Comparison of ENCODE assay signal across 1 cellular context in the genomic region with DNA sequence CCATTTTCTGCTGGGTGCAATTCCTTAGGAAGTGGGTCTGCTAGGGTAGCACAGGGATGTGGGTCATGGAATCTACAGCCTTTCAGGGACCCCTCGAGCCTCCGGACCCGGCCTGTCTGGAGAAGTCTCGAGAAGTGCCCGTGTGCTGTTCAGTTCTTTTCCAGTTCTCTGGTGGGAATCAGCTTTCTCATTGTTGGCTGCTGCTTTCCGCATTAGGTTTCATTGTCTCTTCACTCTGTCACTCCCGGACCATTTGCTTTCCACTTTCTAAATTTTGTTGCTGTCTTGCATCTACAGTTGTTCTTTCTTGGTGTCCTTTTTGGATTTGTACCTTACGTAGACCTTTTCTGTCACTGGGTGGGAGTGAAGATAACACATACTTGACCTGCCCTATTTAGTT.
TF ChIP-seq lines count a peak whose summit lies in the region.

No MANE protein-coding gene starts in this region.

TF ChIP-seq in WTC11, 78 proteins besides CTCF, POLR2A, EP300 and RAD21 (continued from another document):
- TF ChIP-seq, protein P1, sequence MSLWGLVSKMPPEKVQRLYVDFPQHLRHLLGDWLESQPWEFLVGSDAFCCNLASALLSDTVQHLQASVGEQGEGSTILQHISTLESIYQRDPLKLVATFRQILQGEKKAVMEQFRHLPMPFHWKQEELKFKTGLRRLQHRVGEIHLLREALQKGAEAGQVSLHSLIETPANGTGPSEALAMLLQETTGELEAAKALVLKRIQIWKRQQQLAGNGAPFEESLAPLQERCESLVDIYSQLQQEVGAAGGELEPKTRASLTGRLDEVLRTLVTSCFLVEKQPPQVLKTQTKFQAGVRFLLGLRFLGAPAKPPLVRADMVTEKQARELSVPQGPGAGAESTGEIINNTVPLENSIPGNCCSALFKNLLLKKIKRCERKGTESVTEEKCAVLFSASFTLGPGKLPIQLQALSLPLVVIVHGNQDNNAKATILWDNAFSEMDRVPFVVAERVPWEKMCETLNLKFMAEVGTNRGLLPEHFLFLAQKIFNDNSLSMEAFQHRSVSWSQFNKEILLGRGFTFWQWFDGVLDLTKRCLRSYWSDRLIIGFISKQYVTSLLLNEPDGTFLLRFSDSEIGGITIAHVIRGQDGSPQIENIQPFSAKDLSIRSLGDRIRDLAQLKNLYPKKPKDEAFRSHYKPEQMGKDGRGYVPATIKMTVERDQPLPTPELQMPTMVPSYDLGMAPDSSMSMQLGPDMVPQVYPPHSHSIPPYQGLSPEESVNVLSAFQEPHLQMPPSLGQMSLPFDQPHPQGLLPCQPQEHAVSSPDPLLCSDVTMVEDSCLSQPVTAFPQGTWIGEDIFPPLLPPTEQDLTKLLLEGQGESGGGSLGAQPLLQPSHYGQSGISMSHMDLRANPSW (CRISPR knock-in tag; conservative IDR thresholded peaks at IDR 0.05; ENCODE audit: low read depth), result no peak
- no peak for TF ChIP-seq SP1 (CRISPR knock-in tag; conservative IDR thresholded peaks at IDR 0.05)
- TF ChIP-seq, protein P2, sequence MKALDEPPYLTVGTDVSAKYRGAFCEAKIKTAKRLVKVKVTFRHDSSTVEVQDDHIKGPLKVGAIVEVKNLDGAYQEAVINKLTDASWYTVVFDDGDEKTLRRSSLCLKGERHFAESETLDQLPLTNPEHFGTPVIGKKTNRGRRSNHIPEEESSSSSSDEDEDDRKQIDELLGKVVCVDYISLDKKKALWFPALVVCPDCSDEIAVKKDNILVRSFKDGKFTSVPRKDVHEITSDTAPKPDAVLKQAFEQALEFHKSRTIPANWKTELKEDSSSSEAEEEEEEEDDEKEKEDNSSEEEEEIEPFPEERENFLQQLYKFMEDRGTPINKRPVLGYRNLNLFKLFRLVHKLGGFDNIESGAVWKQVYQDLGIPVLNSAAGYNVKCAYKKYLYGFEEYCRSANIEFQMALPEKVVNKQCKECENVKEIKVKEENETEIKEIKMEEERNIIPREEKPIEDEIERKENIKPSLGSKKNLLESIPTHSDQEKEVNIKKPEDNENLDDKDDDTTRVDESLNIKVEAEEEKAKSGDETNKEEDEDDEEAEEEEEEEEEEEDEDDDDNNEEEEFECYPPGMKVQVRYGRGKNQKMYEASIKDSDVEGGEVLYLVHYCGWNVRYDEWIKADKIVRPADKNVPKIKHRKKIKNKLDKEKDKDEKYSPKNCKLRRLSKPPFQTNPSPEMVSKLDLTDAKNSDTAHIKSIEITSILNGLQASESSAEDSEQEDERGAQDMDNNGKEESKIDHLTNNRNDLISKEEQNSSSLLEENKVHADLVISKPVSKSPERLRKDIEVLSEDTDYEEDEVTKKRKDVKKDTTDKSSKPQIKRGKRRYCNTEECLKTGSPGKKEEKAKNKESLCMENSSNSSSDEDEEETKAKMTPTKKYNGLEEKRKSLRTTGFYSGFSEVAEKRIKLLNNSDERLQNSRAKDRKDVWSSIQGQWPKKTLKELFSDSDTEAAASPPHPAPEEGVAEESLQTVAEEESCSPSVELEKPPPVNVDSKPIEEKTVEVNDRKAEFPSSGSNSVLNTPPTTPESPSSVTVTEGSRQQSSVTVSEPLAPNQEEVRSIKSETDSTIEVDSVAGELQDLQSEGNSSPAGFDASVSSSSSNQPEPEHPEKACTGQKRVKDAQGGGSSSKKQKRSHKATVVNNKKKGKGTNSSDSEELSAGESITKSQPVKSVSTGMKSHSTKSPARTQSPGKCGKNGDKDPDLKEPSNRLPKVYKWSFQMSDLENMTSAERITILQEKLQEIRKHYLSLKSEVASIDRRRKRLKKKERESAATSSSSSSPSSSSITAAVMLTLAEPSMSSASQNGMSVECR (CRISPR knock-in tag; IDR thresholded peaks at IDR 0.05; ENCODE audit: borderline replicate concordance), result no peak
- no peak for TF ChIP-seq KAT7 (CRISPR knock-in tag; IDR thresholded peaks at IDR 0.05; ENCODE audit: borderline replicate concordance)
- TF ChIP-seq, protein P3, sequence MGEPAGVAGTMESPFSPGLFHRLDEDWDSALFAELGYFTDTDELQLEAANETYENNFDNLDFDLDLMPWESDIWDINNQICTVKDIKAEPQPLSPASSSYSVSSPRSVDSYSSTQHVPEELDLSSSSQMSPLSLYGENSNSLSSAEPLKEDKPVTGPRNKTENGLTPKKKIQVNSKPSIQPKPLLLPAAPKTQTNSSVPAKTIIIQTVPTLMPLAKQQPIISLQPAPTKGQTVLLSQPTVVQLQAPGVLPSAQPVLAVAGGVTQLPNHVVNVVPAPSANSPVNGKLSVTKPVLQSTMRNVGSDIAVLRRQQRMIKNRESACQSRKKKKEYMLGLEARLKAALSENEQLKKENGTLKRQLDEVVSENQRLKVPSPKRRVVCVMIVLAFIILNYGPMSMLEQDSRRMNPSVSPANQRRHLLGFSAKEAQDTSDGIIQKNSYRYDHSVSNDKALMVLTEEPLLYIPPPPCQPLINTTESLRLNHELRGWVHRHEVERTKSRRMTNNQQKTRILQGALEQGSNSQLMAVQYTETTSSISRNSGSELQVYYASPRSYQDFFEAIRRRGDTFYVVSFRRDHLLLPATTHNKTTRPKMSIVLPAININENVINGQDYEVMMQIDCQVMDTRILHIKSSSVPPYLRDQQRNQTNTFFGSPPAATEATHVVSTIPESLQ (CRISPR knock-in tag; IDR thresholded peaks at IDR 0.05), result no peak
- no peak for TF ChIP-seq JAZF1 (CRISPR knock-in tag; IDR thresholded peaks at IDR 0.05)
- TF ChIP-seq, protein P4, sequence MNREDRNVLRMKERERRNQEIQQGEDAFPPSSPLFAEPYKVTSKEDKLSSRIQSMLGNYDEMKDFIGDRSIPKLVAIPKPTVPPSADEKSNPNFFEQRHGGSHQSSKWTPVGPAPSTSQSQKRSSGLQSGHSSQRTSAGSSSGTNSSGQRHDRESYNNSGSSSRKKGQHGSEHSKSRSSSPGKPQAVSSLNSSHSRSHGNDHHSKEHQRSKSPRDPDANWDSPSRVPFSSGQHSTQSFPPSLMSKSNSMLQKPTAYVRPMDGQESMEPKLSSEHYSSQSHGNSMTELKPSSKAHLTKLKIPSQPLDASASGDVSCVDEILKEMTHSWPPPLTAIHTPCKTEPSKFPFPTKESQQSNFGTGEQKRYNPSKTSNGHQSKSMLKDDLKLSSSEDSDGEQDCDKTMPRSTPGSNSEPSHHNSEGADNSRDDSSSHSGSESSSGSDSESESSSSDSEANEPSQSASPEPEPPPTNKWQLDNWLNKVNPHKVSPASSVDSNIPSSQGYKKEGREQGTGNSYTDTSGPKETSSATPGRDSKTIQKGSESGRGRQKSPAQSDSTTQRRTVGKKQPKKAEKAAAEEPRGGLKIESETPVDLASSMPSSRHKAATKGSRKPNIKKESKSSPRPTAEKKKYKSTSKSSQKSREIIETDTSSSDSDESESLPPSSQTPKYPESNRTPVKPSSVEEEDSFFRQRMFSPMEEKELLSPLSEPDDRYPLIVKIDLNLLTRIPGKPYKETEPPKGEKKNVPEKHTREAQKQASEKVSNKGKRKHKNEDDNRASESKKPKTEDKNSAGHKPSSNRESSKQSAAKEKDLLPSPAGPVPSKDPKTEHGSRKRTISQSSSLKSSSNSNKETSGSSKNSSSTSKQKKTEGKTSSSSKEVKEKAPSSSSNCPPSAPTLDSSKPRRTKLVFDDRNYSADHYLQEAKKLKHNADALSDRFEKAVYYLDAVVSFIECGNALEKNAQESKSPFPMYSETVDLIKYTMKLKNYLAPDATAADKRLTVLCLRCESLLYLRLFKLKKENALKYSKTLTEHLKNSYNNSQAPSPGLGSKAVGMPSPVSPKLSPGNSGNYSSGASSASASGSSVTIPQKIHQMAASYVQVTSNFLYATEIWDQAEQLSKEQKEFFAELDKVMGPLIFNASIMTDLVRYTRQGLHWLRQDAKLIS (CRISPR knock-in tag; IDR thresholded peaks at IDR 0.05; ENCODE audit: borderline replicate concordance), result no peak
- no peak for TF ChIP-seq ZNF219 (CRISPR knock-in tag; IDR thresholded peaks at IDR 0.05; ENCODE audit: borderline replicate concordance)
- TF ChIP-seq NFE2L1 (CRISPR knock-in tag; IDR thresholded peaks at IDR 0.05), result no peak
- TF ChIP-seq, protein P5, sequence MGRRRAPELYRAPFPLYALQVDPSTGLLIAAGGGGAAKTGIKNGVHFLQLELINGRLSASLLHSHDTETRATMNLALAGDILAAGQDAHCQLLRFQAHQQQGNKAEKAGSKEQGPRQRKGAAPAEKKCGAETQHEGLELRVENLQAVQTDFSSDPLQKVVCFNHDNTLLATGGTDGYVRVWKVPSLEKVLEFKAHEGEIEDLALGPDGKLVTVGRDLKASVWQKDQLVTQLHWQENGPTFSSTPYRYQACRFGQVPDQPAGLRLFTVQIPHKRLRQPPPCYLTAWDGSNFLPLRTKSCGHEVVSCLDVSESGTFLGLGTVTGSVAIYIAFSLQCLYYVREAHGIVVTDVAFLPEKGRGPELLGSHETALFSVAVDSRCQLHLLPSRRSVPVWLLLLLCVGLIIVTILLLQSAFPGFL (CRISPR knock-in tag; IDR thresholded peaks at IDR 0.05; ENCODE audit: borderline replicate concordance), result no peak
- TF ChIP-seq, protein P6, sequence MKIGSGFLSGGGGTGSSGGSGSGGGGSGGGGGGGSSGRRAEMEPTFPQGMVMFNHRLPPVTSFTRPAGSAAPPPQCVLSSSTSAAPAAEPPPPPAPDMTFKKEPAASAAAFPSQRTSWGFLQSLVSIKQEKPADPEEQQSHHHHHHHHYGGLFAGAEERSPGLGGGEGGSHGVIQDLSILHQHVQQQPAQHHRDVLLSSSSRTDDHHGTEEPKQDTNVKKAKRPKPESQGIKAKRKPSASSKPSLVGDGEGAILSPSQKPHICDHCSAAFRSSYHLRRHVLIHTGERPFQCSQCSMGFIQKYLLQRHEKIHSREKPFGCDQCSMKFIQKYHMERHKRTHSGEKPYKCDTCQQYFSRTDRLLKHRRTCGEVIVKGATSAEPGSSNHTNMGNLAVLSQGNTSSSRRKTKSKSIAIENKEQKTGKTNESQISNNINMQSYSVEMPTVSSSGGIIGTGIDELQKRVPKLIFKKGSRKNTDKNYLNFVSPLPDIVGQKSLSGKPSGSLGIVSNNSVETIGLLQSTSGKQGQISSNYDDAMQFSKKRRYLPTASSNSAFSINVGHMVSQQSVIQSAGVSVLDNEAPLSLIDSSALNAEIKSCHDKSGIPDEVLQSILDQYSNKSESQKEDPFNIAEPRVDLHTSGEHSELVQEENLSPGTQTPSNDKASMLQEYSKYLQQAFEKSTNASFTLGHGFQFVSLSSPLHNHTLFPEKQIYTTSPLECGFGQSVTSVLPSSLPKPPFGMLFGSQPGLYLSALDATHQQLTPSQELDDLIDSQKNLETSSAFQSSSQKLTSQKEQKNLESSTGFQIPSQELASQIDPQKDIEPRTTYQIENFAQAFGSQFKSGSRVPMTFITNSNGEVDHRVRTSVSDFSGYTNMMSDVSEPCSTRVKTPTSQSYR (CRISPR knock-in tag; IDR thresholded peaks at IDR 0.05), result no peak
- TF ChIP-seq, protein P7, sequence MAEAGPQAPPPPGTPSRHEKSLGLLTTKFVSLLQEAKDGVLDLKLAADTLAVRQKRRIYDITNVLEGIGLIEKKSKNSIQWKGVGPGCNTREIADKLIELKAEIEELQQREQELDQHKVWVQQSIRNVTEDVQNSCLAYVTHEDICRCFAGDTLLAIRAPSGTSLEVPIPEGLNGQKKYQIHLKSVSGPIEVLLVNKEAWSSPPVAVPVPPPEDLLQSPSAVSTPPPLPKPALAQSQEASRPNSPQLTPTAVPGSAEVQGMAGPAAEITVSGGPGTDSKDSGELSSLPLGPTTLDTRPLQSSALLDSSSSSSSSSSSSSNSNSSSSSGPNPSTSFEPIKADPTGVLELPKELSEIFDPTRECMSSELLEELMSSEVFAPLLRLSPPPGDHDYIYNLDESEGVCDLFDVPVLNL (CRISPR knock-in tag; IDR thresholded peaks at IDR 0.05; ENCODE audit: borderline replicate concordance, low read depth), result no peak
- TF ChIP-seq, protein P8, sequence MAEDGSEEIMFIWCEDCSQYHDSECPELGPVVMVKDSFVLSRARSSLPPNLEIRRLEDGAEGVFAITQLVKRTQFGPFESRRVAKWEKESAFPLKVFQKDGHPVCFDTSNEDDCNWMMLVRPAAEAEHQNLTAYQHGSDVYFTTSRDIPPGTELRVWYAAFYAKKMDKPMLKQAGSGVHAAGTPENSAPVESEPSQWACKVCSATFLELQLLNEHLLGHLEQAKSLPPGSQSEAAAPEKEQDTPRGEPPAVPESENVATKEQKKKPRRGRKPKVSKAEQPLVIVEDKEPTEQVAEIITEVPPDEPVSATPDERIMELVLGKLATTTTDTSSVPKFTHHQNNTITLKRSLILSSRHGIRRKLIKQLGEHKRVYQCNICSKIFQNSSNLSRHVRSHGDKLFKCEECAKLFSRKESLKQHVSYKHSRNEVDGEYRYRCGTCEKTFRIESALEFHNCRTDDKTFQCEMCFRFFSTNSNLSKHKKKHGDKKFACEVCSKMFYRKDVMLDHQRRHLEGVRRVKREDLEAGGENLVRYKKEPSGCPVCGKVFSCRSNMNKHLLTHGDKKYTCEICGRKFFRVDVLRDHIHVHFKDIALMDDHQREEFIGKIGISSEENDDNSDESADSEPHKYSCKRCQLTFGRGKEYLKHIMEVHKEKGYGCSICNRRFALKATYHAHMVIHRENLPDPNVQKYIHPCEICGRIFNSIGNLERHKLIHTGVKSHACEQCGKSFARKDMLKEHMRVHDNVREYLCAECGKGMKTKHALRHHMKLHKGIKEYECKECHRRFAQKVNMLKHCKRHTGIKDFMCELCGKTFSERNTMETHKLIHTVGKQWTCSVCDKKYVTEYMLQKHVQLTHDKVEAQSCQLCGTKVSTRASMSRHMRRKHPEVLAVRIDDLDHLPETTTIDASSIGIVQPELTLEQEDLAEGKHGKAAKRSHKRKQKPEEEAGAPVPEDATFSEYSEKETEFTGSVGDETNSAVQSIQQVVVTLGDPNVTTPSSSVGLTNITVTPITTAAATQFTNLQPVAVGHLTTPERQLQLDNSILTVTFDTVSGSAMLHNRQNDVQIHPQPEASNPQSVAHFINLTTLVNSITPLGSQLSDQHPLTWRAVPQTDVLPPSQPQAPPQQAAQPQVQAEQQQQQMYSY (CRISPR knock-in tag; IDR thresholded peaks at IDR 0.05), result no peak
- no peak for TF ChIP-seq JUN (CRISPR knock-in tag; IDR thresholded peaks at IDR 0.05)
- TF ChIP-seq, protein P9, sequence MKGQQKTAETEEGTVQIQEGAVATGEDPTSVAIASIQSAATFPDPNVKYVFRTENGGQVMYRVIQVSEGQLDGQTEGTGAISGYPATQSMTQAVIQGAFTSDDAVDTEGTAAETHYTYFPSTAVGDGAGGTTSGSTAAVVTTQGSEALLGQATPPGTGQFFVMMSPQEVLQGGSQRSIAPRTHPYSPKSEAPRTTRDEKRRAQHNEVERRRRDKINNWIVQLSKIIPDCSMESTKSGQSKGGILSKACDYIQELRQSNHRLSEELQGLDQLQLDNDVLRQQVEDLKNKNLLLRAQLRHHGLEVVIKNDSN (CRISPR knock-in tag; IDR thresholded peaks at IDR 0.05), result no peak
- no peak for TF ChIP-seq PRRX2 (CRISPR knock-in tag; IDR thresholded peaks at IDR 0.05)
- no peak for TF ChIP-seq CBFB (CRISPR knock-in tag; IDR thresholded peaks at IDR 0.05; ENCODE audit: low read depth)
